17 cellular contexts compared by ENCODE assay signal in genomic region chr16:72604375-72604774, GRCh38.
DNase-seq lines count a peak whose midpoint lies in the region; ATAC-seq and TF ChIP-seq lines count a peak whose summit lies in the region.
"Had no signal": no experiment of that assay in that cellular context is flagged by ENCODE, and none has a peak within 500 bp of the region (broad histone marks: within the 10 kb centered on the region; RNA-seq: fewer than 3 reads in every experiment).

No MANE protein-coding gene starts in this region.

- H3K27ac ChIP-seq in WERI-Rb-1 (no peak overlapping the region), tibial nerve (no peak overlapping the region)

- POLR2A ChIA-PET in WTC11 (lab: Charles Lee) = no interaction called here

- H3K36me3 ChIP-seq in WERI-Rb-1 (no peaks in the 10 kb centered on the region), tibial nerve (no peaks in the 10 kb centered on the region)

- H3K27me3 Mint-ChIP-seq in WTC11 (ENCODE audit: low read depth) = no peaks in the 10 kb centered on the region

- peaks cover 7% of the 10 kb centered on the region; the same call in 1 of the 2 replicates for H3K9me3 Mint-ChIP-seq in WTC11

- peaks cover 5% of the 10 kb centered on the region; the same call in 1 of the 2 replicates for H3K36me3 Mint-ChIP-seq in WTC11

- H3K4me1 Mint-ChIP-seq in WTC11 = peaks cover 18% of the 10 kb centered on the region

- DNase-seq in WTC11 (ENCODE audit: low spot score) (no peak), WERI-Rb-1 (no peak), tibial nerve (ENCODE audit: low spot score in 2 of 2) (no peak), globus pallidus (ENCODE audit: low spot score) (no peak)
- no peak for DNase-seq in activated effector memory CD4-positive, alpha-beta T cell treated with Interleukin-2 at 50 U/mL for 16 hours
- DNase-seq: AML-193, Caco-2, H9, Kasumi-1, NCI-H1105 treated with DMSO at 0.1 percent for 48 hours, NCI-H187 treated with DMSO at 0.1 percent for 48 hours, NCI-H2171 treated with DMSO at 0.1 percent for 48 hours, NCI-H510A, SHP77 treated with DMSO at 0.1 percent for 48 hours had no signal

- H3K9me3 ChIP-seq in WERI-Rb-1 (ENCODE audit: severe bottlenecking) (no peaks in the 10 kb centered on the region), tibial nerve (no peaks in the 10 kb centered on the region)
- H3K9me3 ChIP-seq: Caco-2 had no signal

- H3K4me1 ChIP-seq in tibial nerve = no peaks in the 10 kb centered on the region
- H3K4me1 ChIP-seq: Caco-2 had no signal

- no peak for TF ChIP-seq POLR2A in tibial nerve (IDR thresholded peaks at IDR 0.05)

- no peak overlapping the region for H3K4me3 Mint-ChIP-seq in WTC11
- H3K4me3 Mint-ChIP-seq: H9 had no signal

- no peaks in the 10 kb centered on the region for H3K27me3 ChIP-seq in WERI-Rb-1 (ENCODE audit: insufficient read depth, low read depth, severe bottlenecking)
- no peaks in the 10 kb centered on the region for H3K27me3 ChIP-seq in tibial nerve

- ATAC-seq in GM18502 (IDR thresholded peaks at IDR 0.05; ENCODE audit: poor library complexity, unreplicated experiment) (peak; percentile 52), GM21367 (IDR thresholded peaks at IDR 0.05; ENCODE audit: unreplicated experiment) (peak; percentile 66), HG03175 (IDR thresholded peaks at IDR 0.05; ENCODE audit: unreplicated experiment) (peak; percentile 47), WTC11 (no peak)

- H3K4me3 ChIP-seq in WERI-Rb-1 (ENCODE audit: low read depth, low read length) = no peak overlapping the region
- no peak overlapping the region for H3K4me3 ChIP-seq in tibial nerve

- CTCF ChIA-PET in WTC11 (lab: Charles Lee) = interaction anchor here (0.9 kb wide), 1 partner anchor 50 kb away, joined by 3 read pairs; no protein-coding TSS in a partner anchor

- H3K27ac Mint-ChIP-seq in WTC11 = peak overlapping the region; percentile 76

- TF ChIP-seq CTCF in WTC11 (IDR thresholded peaks at IDR 0.05) (no peak), WERI-Rb-1 (IDR thresholded peaks at IDR 0.05; ENCODE audit: low read depth, low read length) (no peak), tibial nerve (IDR thresholded peaks at IDR 0.05) (no peak)

- TF ChIP-seq EP300 in tibial nerve (IDR thresholded peaks at IDR 0.05) = no peak

- 82 to 86% methylated on average over 3 of the region's 3 CpGs for whole genome bisulfite sequencing in tibial nerve, 2 donors

TF ChIP-seq in WTC11, 78 proteins besides CTCF, POLR2A, EP300 and RAD21:
- TF ChIP-seq TEAD4 (CRISPR knock-in tag; IDR thresholded peaks at IDR 0.05) = no peak
- no peak for TF ChIP-seq ATF3 (CRISPR knock-in tag; conservative IDR thresholded peaks at IDR 0.05)
- no peak for TF ChIP-seq ETV6 (CRISPR knock-in tag; IDR thresholded peaks at IDR 0.05)
- TF ChIP-seq JUN (CRISPR knock-in tag; IDR thresholded peaks at IDR 0.05) = no peak
- no peak for TF ChIP-seq E2F5 (CRISPR knock-in tag; IDR thresholded peaks at IDR 0.05)
- no peak for TF ChIP-seq ZNF121 (CRISPR knock-in tag; IDR thresholded peaks at IDR 0.05)
